Comparison of ENCODE assay signal across 13 cellular contexts in genomic region chr4:53863163-53863562, GRCh38.
DNase-seq lines count a peak whose midpoint lies in the region; TF ChIP-seq lines count a peak whose summit lies in the region.
"Had no signal": no experiment of that assay in that cellular context is flagged by ENCODE, and none has a peak within 500 bp of the region (broad histone marks: within the 10 kb centered on the region; RNA-seq: fewer than 3 reads in every experiment).

No MANE protein-coding gene starts in this region.

- H3K9me3 ChIP-seq in left ventricle myocardium inferior (replicated peaks) (peaks cover 11% of the 10 kb centered on the region), ovary (no peaks in the 10 kb centered on the region)
- H3K9me3 ChIP-seq: SJSA1 had no signal

- H3K27me3 ChIP-seq in left ventricle myocardium inferior (ENCODE audit: low read depth) (no peaks in the 10 kb centered on the region), ovary (no peaks in the 10 kb centered on the region)
- H3K27me3 ChIP-seq: SJSA1 had no signal

- peak; percentile 35 for DNase-seq in AG08395 (ENCODE audit: low spot score)
- DNase-seq in brain pericyte (ENCODE audit: low read depth, low spot score), result peak; percentile 69
- DNase-seq in left ventricle myocardium inferior, result peak; percentile 32
- peak in 4 of 5 donors; percentile 21 to 50 (median 32) for DNase-seq in ovary
- DNase-seq in NCI-H2227 treated with DMSO at 0.1 percent for 48 hours (lab: John Stamatoyannopoulos, UW), result no peak
- DNase-seq in amniotic stem cell (lab: John Stamatoyannopoulos, UW), result no peak
- DNase-seq in CD1c-positive myeloid dendritic cell (ENCODE audit: extremely low spot score), result no peak
- DNase-seq in SW 1271 (lab: John Stamatoyannopoulos, UW), result no peak
- DNase-seq: dermis blood vessel endothelial cell; GDM1; naive thymus-derived CD4-positive, alpha-beta T cell; stimulated activated CD4-positive, alpha-beta T cell treated with anti-CD3 and anti-CD28 coated beads, Interleukin-4, amount 100 ng/mL, for 24 hours had no signal

- intact Hi-C loops in left ventricle myocardium inferior (cut with micrococcal nuclease) (no loop called here), ovary (cut with DNase I) (no loop called here)

- TF ChIP-seq CTCF in left ventricle myocardium inferior (IDR thresholded peaks at IDR 0.05; ENCODE audit: borderline replicate concordance) (no peak), ovary (IDR thresholded peaks at IDR 0.05) (no peak)

- no peak for TF ChIP-seq POLR2A in ovary (IDR thresholded peaks at IDR 0.05)

- H3K4me1 ChIP-seq in left ventricle myocardium inferior (peaks cover 51% of the 10 kb centered on the region), ovary (ENCODE audit: insufficient read depth) (peaks cover 3% of the 10 kb centered on the region)

- H3K36me3 ChIP-seq in left ventricle myocardium inferior (no peaks in the 10 kb centered on the region), ovary (no peaks in the 10 kb centered on the region)
- H3K36me3 ChIP-seq: SJSA1 had no signal

- 1 to 11% (median 7%) methylated on average over 3 of the region's 3 CpGs for WGBS in ovary, 3 donors

- H3K4me3 ChIP-seq in left ventricle myocardium inferior (peak overlapping the region; percentile 25), ovary (no peak overlapping the region)
- H3K4me3 ChIP-seq: SJSA1 had no signal

- TF ChIP-seq EP300 in ovary (IDR thresholded peaks at IDR 0.05), result no peak

- peak overlapping the region; percentile 75 for H3K27ac ChIP-seq in left ventricle myocardium inferior (replicated peaks)
- H3K27ac ChIP-seq in ovary, result peak overlapping the region in 1 of 2 donors; percentile 39
- H3K27ac ChIP-seq: SJSA1 had no signal

Comparison
In these comparisons a context has a peak if more than half of its experiments do, and no peak if none do; other contexts are left out.
1. DNase-seq: peak in AG08395 (single experiment), brain pericyte (single experiment), left ventricle myocardium inferior (single experiment) and ovary (4 of 5); none in NCI-H2227 treated with DMSO at 0.1 percent for 48 hours (single experiment), amniotic stem cell (single experiment), CD1c-positive myeloid dendritic cell (single experiment) and SW 1271 (0 of 2).